12 cellular contexts compared by ENCODE assay signal in genomic region chr6:17102258-17102870, GRCh38. TPM values are rescaled to one million over a fixed set of nuclear protein-coding genes. Genes with fewer than 3 reads are reported as not detected.
A peak's percentile ranks its signal among the peaks of the same experiment; 100 is the strongest.
DNase-seq lines count a peak whose midpoint lies in the region; ATAC-seq and TF ChIP-seq lines count a peak whose summit lies in the region.
"Had no signal": no experiment of that assay in that cellular context is flagged by ENCODE, and none has a peak within 500 bp of the region (broad histone marks: within the 10 kb centered on the region; RNA-seq: fewer than 3 reads in every experiment).

No MANE protein-coding gene starts in this region.

- H3K9me3 ChIP-seq in cardiac muscle cell (ENCODE audit: low read depth) (no peaks in the 10 kb centered on the region), ectodermal cell (ENCODE audit: control insufficient read depth, low read length) (no peaks in the 10 kb centered on the region), mucosa of stomach (ENCODE audit: control insufficient read depth, low read length) (no peaks in the 10 kb centered on the region), upper lobe of right lung (no peaks in the 10 kb centered on the region)

- peak overlapping the region; percentile 19 for H3K9ac ChIP-seq in mucosa of stomach (ENCODE audit: low read length)
- H3K9ac ChIP-seq: KMS-11 had no signal

- TF ChIP-seq CTCF in cardiac muscle cell (IDR thresholded peaks at IDR 0.05; ENCODE audit: low read depth, low read length) (no peak), upper lobe of right lung (IDR thresholded peaks at IDR 0.05) (no peak)

- ATAC-seq in left cardiac atrium: no peak
- no peak for ATAC-seq in upper lobe of right lung
- ATAC-seq in GM21390 (IDR thresholded peaks at IDR 0.05; ENCODE audit: unreplicated experiment): no peak
- ATAC-seq in naive thymus-derived CD8-positive, alpha-beta T cell: no peak
- ATAC-seq: activated CD8-positive, alpha-beta T cell treated with anti-CD3 and anti-CD28 coated beads, Interleukin-2, amount 10 ng/mL, durations not matched to agents 7 days and 5 days had no signal

- POLR2A ChIA-PET in naive thymus-derived CD8-positive, alpha-beta T cell (lab: Charles Lee): no interaction called here

- peak overlapping the region in 1 of 10 donors; percentile 49 for H3K27ac Mint-ChIP-seq in naive thymus-derived CD8-positive, alpha-beta T cell
- H3K27ac Mint-ChIP-seq: activated CD8-positive, alpha-beta T cell treated with anti-CD3 and anti-CD28 coated beads, Interleukin-2, amount 10 ng/mL, durations not matched to agents 7 days and 5 days; CD4-positive, CD25-positive, alpha-beta regulatory T cell had no signal

- no peaks in the 10 kb centered on the region for H3K36me3 Mint-ChIP-seq in naive thymus-derived CD8-positive, alpha-beta T cell
- H3K36me3 Mint-ChIP-seq: CD4-positive, CD25-positive, alpha-beta regulatory T cell had no signal

- H3K36me3 ChIP-seq in cardiac muscle cell (no peaks in the 10 kb centered on the region), ectodermal cell (ENCODE audit: control insufficient read depth, insufficient read depth, low read length) (no peaks in the 10 kb centered on the region), mucosa of stomach (ENCODE audit: control insufficient read depth, insufficient read depth, low read length) (no peaks in the 10 kb centered on the region), upper lobe of right lung (no peaks in the 10 kb centered on the region)

- H3K27ac ChIP-seq in cardiac muscle cell: no peak overlapping the region
- no peak overlapping the region for H3K27ac ChIP-seq in ectodermal cell (ENCODE audit: insufficient read depth, low read depth, low read length, poor library complexity, severe bottlenecking)
- H3K27ac ChIP-seq in upper lobe of right lung: no peak overlapping the region
- H3K27ac ChIP-seq: KMS-11 had no signal

- peaks cover 7 to 11% (median 9%) of the 10 kb centered on the region in 4 donors for H3K4me1 Mint-ChIP-seq in naive thymus-derived CD8-positive, alpha-beta T cell

- H3K4me1 ChIP-seq in cardiac muscle cell (ENCODE audit: low read depth): peaks cover 11% of the 10 kb centered on the region
- no peaks in the 10 kb centered on the region for H3K4me1 ChIP-seq in ectodermal cell (ENCODE audit: control insufficient read depth, insufficient read depth, low read length)
- H3K4me1 ChIP-seq in mucosa of stomach (ENCODE audit: control insufficient read depth, insufficient read depth, low read length): no peaks in the 10 kb centered on the region
- H3K4me1 ChIP-seq in upper lobe of right lung: peaks cover 14% of the 10 kb centered on the region

- H3K4me3 ChIP-seq in cardiac muscle cell (peak overlapping the region; percentile 34), ectodermal cell (ENCODE audit: insufficient read depth, low read depth, low read length) (peak overlapping the region; percentile 42), mucosa of stomach (ENCODE audit: low read length) (no peak overlapping the region), upper lobe of right lung (peak overlapping the region; percentile 40)
- H3K4me3 ChIP-seq: lung had no signal

- no peak for DNase-seq in cardiac muscle cell (ENCODE audit: low read depth in 1 of 2, low spot score in 1 of 2)
- DNase-seq in left cardiac atrium: no peak
- DNase-seq in upper lobe of right lung: no peak
- no peak for DNase-seq in naive thymus-derived CD8-positive, alpha-beta T cell
- no peak for DNase-seq in SIG-M5 treated with dmso at 0.1 percent for 504 hours (lab: John Stamatoyannopoulos, UW; ENCODE audit: unreplicated experiment)
- DNase-seq: activated CD8-positive, alpha-beta T cell treated with anti-CD3 and anti-CD28 coated beads, Interleukin-2, amount 10 ng/mL, durations not matched to agents 7 days and 5 days had no signal

- H3K27me3 Mint-ChIP-seq in naive thymus-derived CD8-positive, alpha-beta T cell: peaks cover 21 to 74% (median 50%) of the 10 kb centered on the region in 5 donors

- intact Hi-C loops in left cardiac atrium (cut with DNase I): no loop called here
- intact Hi-C loops in upper lobe of right lung (cut with DNase I): no loop called here

- H3K4me3 Mint-ChIP-seq in naive thymus-derived CD8-positive, alpha-beta T cell: peak overlapping the region in 1 of 10 donors; percentile 61
- H3K4me3 Mint-ChIP-seq: activated CD8-positive, alpha-beta T cell treated with anti-CD3 and anti-CD28 coated beads, Interleukin-2, amount 10 ng/mL, durations not matched to agents 7 days and 5 days had no signal

- WGBS in ectodermal cell, 2 experiments: 40 to 43% methylated on average over 20 to 21 of the region's 23 CpGs

- H3K27me3 ChIP-seq in cardiac muscle cell: peaks cover 40% of the 10 kb centered on the region
- H3K27me3 ChIP-seq in ectodermal cell (ENCODE audit: control insufficient read depth, insufficient read depth, low read length, poor library complexity, severe bottlenecking): peaks cover 41% of the 10 kb centered on the region
- H3K27me3 ChIP-seq in mucosa of stomach (ENCODE audit: control insufficient read depth, insufficient read depth, low read length): peaks cover 22% of the 10 kb centered on the region
- peaks cover 11% of the 10 kb centered on the region for H3K27me3 ChIP-seq in upper lobe of right lung

- H3K9me3 Mint-ChIP-seq in naive thymus-derived CD8-positive, alpha-beta T cell: peaks cover 0 to 3% (median 0%) of the 10 kb centered on the region in 9 donors

RNA-seq across cellular contexts. Expression of gene STMND1, which starts 0.5 kb away (rescaled TPM):
- total RNA-seq in cardiac muscle cell: not detected in 2 replicates
- not detected in 2 replicates for polyA plus RNA-seq in cardiac muscle cell
- not detected for total RNA-seq in left cardiac atrium
- polyA plus RNA-seq in ectodermal cell (2013, experiment 1 of 4): not detected
- not detected for polyA plus RNA-seq in ectodermal cell (2013, experiment 2 of 4)
- polyA plus RNA-seq in ectodermal cell (2013, experiment 3 of 4): not detected
- polyA plus RNA-seq in ectodermal cell (2013, experiment 4 of 4): not detected
- not detected for total RNA-seq in upper lobe of right lung
- total RNA-seq in naive thymus-derived CD8-positive, alpha-beta T cell: not detected
- polyA plus RNA-seq in naive thymus-derived CD8-positive, alpha-beta T cell: not detected
- total RNA-seq: activated CD8-positive, alpha-beta T cell treated with anti-CD3 and anti-CD28 coated beads, Interleukin-2, amount 10 ng/mL, durations not matched to agents 7 days and 5 days; CD4-positive, CD25-positive, alpha-beta regulatory T cell had no signal
- polyA plus RNA-seq: CD4-positive, CD25-positive, alpha-beta regulatory T cell had no signal
